In genomic region chr9:110984890-110985437, GRCh38 we compare ENCODE assay signal across 1 cellular context.
TF ChIP-seq lines count a peak whose summit lies in the region.

No MANE protein-coding gene starts in this region.

TF ChIP-seq in WTC11, 78 proteins besides CTCF, POLR2A, EP300 and RAD21 (continued from another document):
- no peak for TF ChIP-seq PREB (CRISPR knock-in tag; IDR thresholded peaks at IDR 0.05; ENCODE audit: borderline replicate concordance)
